Comparison of ENCODE assay signal across 8 cellular contexts in genomic region chr1:154419620-154420020, GRCh38. TPM values are rescaled to one million over a fixed set of nuclear protein-coding genes. Genes with fewer than 3 reads are reported as not detected.
DNase-seq lines count a peak whose midpoint lies in the region; ATAC-seq and TF ChIP-seq lines count a peak whose summit lies in the region.

No MANE protein-coding gene starts in this region.

- peak overlapping the region; percentile 14 for H3K4me3 Mint-ChIP-seq in activated naive CD8-positive, alpha-beta T cell treated with anti-CD3 and anti-CD28 coated beads, Interleukin-2, amount 50 U/mL, for 24 hours

- peak overlapping the region; percentile 84 for H3K4me2 ChIP-seq in MM.1S (ENCODE audit: low read depth, low read length)

- no peak for ATAC-seq in activated naive CD8-positive, alpha-beta T cell treated with anti-CD3 and anti-CD28 coated beads, Interleukin-2, amount 50 U/mL, for 24 hours
- ATAC-seq in HG03342 (IDR thresholded peaks at IDR 0.05; ENCODE audit: unreplicated experiment), result no peak

- peak overlapping the region; percentile 89 for H3K27ac ChIP-seq in MM.1S (ENCODE audit: low read length)
- H3K27ac ChIP-seq in cardiac muscle cell, result peak overlapping the region; percentile 23
- peak overlapping the region; percentile 99 for H3K27ac ChIP-seq in rectal smooth muscle tissue (ENCODE audit: low read depth, low read length)

- H4K20me1 ChIP-seq in MM.1S (ENCODE audit: insufficient read depth, low read length), result no peaks in the 10 kb centered on the region

- no peaks in the 10 kb centered on the region for H3K9me3 ChIP-seq in MM.1S (replicated peaks; ENCODE audit: insufficient read depth, low read length)
- no peaks in the 10 kb centered on the region for H3K9me3 ChIP-seq in cardiac muscle cell (ENCODE audit: low read depth)

- H3K36me3 ChIP-seq in MM.1S (replicated peaks; ENCODE audit: insufficient read depth, low read length), result peaks cover 3% of the 10 kb centered on the region; the same call in 1 of the 2 replicates
- no peaks in the 10 kb centered on the region for H3K36me3 ChIP-seq in cardiac muscle cell
- peaks cover 2% of the 10 kb centered on the region for H3K36me3 ChIP-seq in rectal smooth muscle tissue (ENCODE audit: control insufficient read depth, insufficient read depth, low read length)

- H3F3A ChIP-seq in MM.1S (ENCODE audit: insufficient read depth, low read length), result peaks cover 54% of the 10 kb centered on the region

- peak overlapping the region; percentile 36 for H3K4me3 ChIP-seq in AG10803 (ENCODE audit: low read length)
- peak overlapping the region; percentile 20 for H3K4me3 ChIP-seq in MM.1S (ENCODE audit: low read length)
- no peak overlapping the region for H3K4me3 ChIP-seq in cardiac muscle cell
- peak overlapping the region; percentile 63 for H3K4me3 ChIP-seq in rectal smooth muscle tissue (ENCODE audit: low read length)

- H3K9me2 ChIP-seq in MM.1S (replicated peaks; ENCODE audit: insufficient read depth, low read length), result no peaks in the 10 kb centered on the region

- H3K4me1 Mint-ChIP-seq in activated naive CD8-positive, alpha-beta T cell treated with anti-CD3 and anti-CD28 coated beads, Interleukin-2, amount 50 U/mL, for 24 hours, result peaks cover 66% of the 10 kb centered on the region

- TF ChIP-seq CTCF in AG10803 (conservative IDR thresholded peaks at IDR 0.05; ENCODE audit: low read length) (no peak), MM.1S (IDR thresholded peaks at IDR 0.05; ENCODE audit: low read length) (no peak), cardiac muscle cell (IDR thresholded peaks at IDR 0.05; ENCODE audit: low read depth, low read length) (no peak)

- H2AFZ ChIP-seq in MM.1S (ENCODE audit: low read length), result no peak overlapping the region

- peak overlapping the region; percentile 76 for H3K27ac Mint-ChIP-seq in activated naive CD8-positive, alpha-beta T cell treated with anti-CD3 and anti-CD28 coated beads, Interleukin-2, amount 50 U/mL, for 24 hours

- DNase-seq in AG10803 (ENCODE audit: low read depth) (peak; percentile 97), MM.1S (peak; percentile 91), cardiac muscle cell (ENCODE audit: low read depth in 1 of 2, low spot score in 1 of 2) (peak in 1 of 2 donors; percentile 97), NCI-H146 (lab: John Stamatoyannopoulos, UW) (no peak), SK-N-DZ (ENCODE audit: low spot score) (no peak)
- no peak for DNase-seq in activated naive CD8-positive, alpha-beta T cell treated with anti-CD3 and anti-CD28 coated beads, Interleukin-2, amount 50 U/mL, for 24 hours

- H3K9ac ChIP-seq in MM.1S (ENCODE audit: low read length) (peak overlapping the region; percentile 84), rectal smooth muscle tissue (ENCODE audit: low read length) (no peak overlapping the region)

- peaks cover 65% of the 10 kb centered on the region for H3K4me1 ChIP-seq in MM.1S (ENCODE audit: low read length)
- H3K4me1 ChIP-seq in cardiac muscle cell (ENCODE audit: low read depth), result peaks cover 9% of the 10 kb centered on the region
- peaks cover 52% of the 10 kb centered on the region for H3K4me1 ChIP-seq in rectal smooth muscle tissue (ENCODE audit: control insufficient read depth, insufficient read depth, low read length)

- no peaks in the 10 kb centered on the region for H3K36me3 Mint-ChIP-seq in activated naive CD8-positive, alpha-beta T cell treated with anti-CD3 and anti-CD28 coated beads, Interleukin-2, amount 50 U/mL, for 24 hours (ENCODE audit: low read depth)

- no peaks in the 10 kb centered on the region for H3K27me3 Mint-ChIP-seq in activated naive CD8-positive, alpha-beta T cell treated with anti-CD3 and anti-CD28 coated beads, Interleukin-2, amount 50 U/mL, for 24 hours

- peaks cover 98% of the 10 kb centered on the region for H3K79me2 ChIP-seq in MM.1S (ENCODE audit: low read length)

- H3K9me3 Mint-ChIP-seq in activated naive CD8-positive, alpha-beta T cell treated with anti-CD3 and anti-CD28 coated beads, Interleukin-2, amount 50 U/mL, for 24 hours, result no peaks in the 10 kb centered on the region

- H3K27me3 ChIP-seq in MM.1S (replicated peaks; ENCODE audit: insufficient read depth, low read length), result no peaks in the 10 kb centered on the region
- H3K27me3 ChIP-seq in cardiac muscle cell, result no peaks in the 10 kb centered on the region
- no peaks in the 10 kb centered on the region for H3K27me3 ChIP-seq in rectal smooth muscle tissue (ENCODE audit: control insufficient read depth, insufficient read depth, low read length)

RNA-seq across cellular contexts. Expression of gene IL6R, which starts 14.5 kb away (rescaled TPM):
- 5.2 and 17.2 TPM in 2 replicates for total RNA-seq in cardiac muscle cell
- 2.5 and 3.9 TPM in 2 replicates for polyA plus RNA-seq in cardiac muscle cell
- not detected in 2 replicates for polyA plus RNA-seq in SK-N-DZ (2014; cell fraction: cytosol; rRNA removed)
- not detected in 2 replicates for polyA plus RNA-seq in SK-N-DZ (2014; cell fraction: nucleus; rRNA removed)

Comparison
In these comparisons a context has a peak if more than half of its experiments do, and no peak if none do; other contexts are left out.
1. DNase-seq: peak in AG10803 (single experiment) and MM.1S (single experiment); none in activated naive CD8-positive, alpha-beta T cell treated with anti-CD3 and anti-CD28 coated beads, Interleukin-2, amount 50 U/mL, for 24 hours (single experiment), NCI-H146 (single experiment) and SK-N-DZ (single experiment).
2. H3K27ac ChIP-seq: peak in every context shown above with its lines; median percentile 99 in rectal smooth muscle tissue; 89 in MM.1S; 23 in cardiac muscle cell.